ENCODE assay signal across 9 cellular contexts in genomic region chr17:2709173-2709661, GRCh38. TPM values are rescaled to one million over a fixed set of nuclear protein-coding genes. Genes with fewer than 3 reads are reported as not detected.
DNase-seq lines count a peak whose midpoint lies in the region; ATAC-seq and TF ChIP-seq lines count a peak whose summit lies in the region.
"Had no signal": no experiment of that assay in that cellular context is flagged by ENCODE, and none has a peak within 500 bp of the region (broad histone marks: within the 10 kb centered on the region; RNA-seq: fewer than 3 reads in every experiment).

No MANE protein-coding gene starts in this region.

- H3K36me3 ChIP-seq in upper lobe of right lung, result peaks cover 1% of the 10 kb centered on the region

- H3K27me3 Mint-ChIP-seq in T-helper 2 cell treated with Interferon-gamma antibody and Interleukin-4, amounts not matched to agents 5 μg/mL and 100 μg/mL, for 36 hours (ENCODE audit: low read depth), result no peaks in the 10 kb centered on the region
- H3K27me3 Mint-ChIP-seq in CD14-positive monocyte (ENCODE audit: low read depth in 3 of 3), result no peaks in the 10 kb centered on the region

- peak; percentile 65 for ATAC-seq in left colon
- peak; percentile 34 for ATAC-seq in upper lobe of right lung
- ATAC-seq in GM19395 (IDR thresholded peaks at IDR 0.05; ENCODE audit: unreplicated experiment), result no peak

- TF ChIP-seq CTCF in AG10803 (conservative IDR thresholded peaks at IDR 0.05; ENCODE audit: low read length), result no peak
- TF ChIP-seq CTCF in upper lobe of right lung (IDR thresholded peaks at IDR 0.05), result no peak
- TF ChIP-seq CTCF in CD14-positive monocyte (IDR thresholded peaks at IDR 0.05), result no peak

- H3K4me3 ChIP-seq in AG10803 (ENCODE audit: low read length), result peak overlapping the region; percentile 30
- H3K4me3 ChIP-seq in upper lobe of right lung, result peak overlapping the region; percentile 89

- H3K9me3 ChIP-seq in upper lobe of right lung, result no peaks in the 10 kb centered on the region

- peak overlapping the region; percentile 90 for H3K4me3 Mint-ChIP-seq in T-helper 2 cell treated with Interferon-gamma antibody and Interleukin-4, amounts not matched to agents 5 μg/mL and 100 μg/mL, for 36 hours
- no peak overlapping the region for H3K4me3 Mint-ChIP-seq in CD14-positive monocyte

- no peaks in the 10 kb centered on the region for H3K27me3 ChIP-seq in upper lobe of right lung

- peak overlapping the region; percentile 31 for H3K27ac Mint-ChIP-seq in T-helper 2 cell treated with Interferon-gamma antibody and Interleukin-4, amounts not matched to agents 5 μg/mL and 100 μg/mL, for 36 hours
- peak overlapping the region in 2 of 7 donors; percentile 57 to 77 for H3K27ac Mint-ChIP-seq in CD14-positive monocyte

- peaks cover 42% of the 10 kb centered on the region for H3K4me1 ChIP-seq in upper lobe of right lung

- H3K27ac ChIP-seq in upper lobe of right lung, result peak overlapping the region; percentile 63

- H3K4me1 Mint-ChIP-seq in T-helper 2 cell treated with Interferon-gamma antibody and Interleukin-4, amounts not matched to agents 5 μg/mL and 100 μg/mL, for 36 hours (ENCODE audit: low read depth), result peaks cover 31% of the 10 kb centered on the region
- H3K4me1 Mint-ChIP-seq in CD14-positive monocyte, result peaks cover 40% of the 10 kb centered on the region

- no peaks in the 10 kb centered on the region for H3K9me3 Mint-ChIP-seq in T-helper 2 cell treated with Interferon-gamma antibody and Interleukin-4, amounts not matched to agents 5 μg/mL and 100 μg/mL, for 36 hours
- H3K9me3 Mint-ChIP-seq in CD14-positive monocyte, result no peaks in the 10 kb centered on the region

- peaks cover 8% of the 10 kb centered on the region for H3K36me3 Mint-ChIP-seq in T-helper 2 cell treated with Interferon-gamma antibody and Interleukin-4, amounts not matched to agents 5 μg/mL and 100 μg/mL, for 36 hours (ENCODE audit: low read depth)
- H3K36me3 Mint-ChIP-seq in CD14-positive monocyte, result peaks cover 5 to 6% of the 10 kb centered on the region in 2 donors

- intact Hi-C loops in left colon (cut with DNase I, micrococcal nuclease) (no loop called here), upper lobe of right lung (cut with DNase I) (no loop called here), CD14-positive monocyte (cut with micrococcal nuclease) (no loop called here)

- DNase-seq in AG10803 (ENCODE audit: low read depth) (peak; percentile 15), GM19240 (ENCODE audit: insufficient read length, low spot score) (peak; percentile 59), left colon (peak; percentile 87 to 88), upper lobe of right lung (peak; percentile 87), CD14-positive monocyte (ENCODE audit: low spot score) (no peak)
- DNase-seq in T-helper 2 cell treated with Interferon-gamma antibody and Interleukin-4, amounts not matched to agents 5 μg/mL and 100 μg/mL, for 36 hours (ENCODE audit: low spot score), result no peak
- DNase-seq in effector CD4-positive, alpha-beta T cell, result no peak

RNA-seq across cellular contexts. Expression of gene CLUH, which starts 2.3 kb away (rescaled TPM):
- total RNA-seq in left colon, result 100 to 1,000 TPM; 129 to 174 TPM
- 63.5 TPM for total RNA-seq in upper lobe of right lung
- 1 to 10 TPM; 1.6 to 4.2 TPM for polyA plus RNA-seq in CD14-positive monocyte

RNA-seq across cellular contexts. Expression of gene CCDC92B, which starts 40.2 kb away (rescaled TPM):
- total RNA-seq in left colon, result 1 to 10 TPM in 1 of 2 donors, under 1 TPM in 1; 0.92 to 1.5 TPM
- total RNA-seq in upper lobe of right lung, result 0.20 TPM
- not detected for polyA plus RNA-seq in CD14-positive monocyte
- total RNA-seq: endothelial cell of umbilical vein had no signal
- polyA plus RNA-seq: endothelial cell of umbilical vein had no signal

Comparison
In these comparisons a context has a peak if more than half of its experiments do, and no peak if none do; other contexts are left out.
1. DNase-seq: peak in AG10803 (single experiment), GM19240 (single experiment), left colon (2 of 2) and upper lobe of right lung (single experiment); none in T-helper 2 cell treated with Interferon-gamma antibody and Interleukin-4, amounts not matched to agents 5 μg/mL and 100 μg/mL, for 36 hours (single experiment), effector CD4-positive, alpha-beta T cell (single experiment) and CD14-positive monocyte (single experiment).